8 cellular contexts compared by ENCODE assay signal in genomic region chr20:58851969-58852458, GRCh38. TPM values are rescaled to one million over a fixed set of nuclear protein-coding genes. Genes with fewer than 3 reads are reported as not detected.
DNase-seq lines count a peak whose midpoint lies in the region; ATAC-seq and TF ChIP-seq lines count a peak whose summit lies in the region.

No MANE protein-coding gene starts in this region.

- H3K36me3 Mint-ChIP-seq in MCF 10A (ENCODE audit: insufficient read depth, unreplicated experiment) (no peaks in the 10 kb centered on the region), mesothelial cell of epicardium (no peaks in the 10 kb centered on the region)

- TF ChIP-seq POLR2A in upper lobe of left lung (IDR thresholded peaks at IDR 0.05) = no peak

- BruUV-seq in MCF 10A (replicated peaks; lab: Mats Ljungman, UMichigan) = no TSS peak

- H3K36me3 ChIP-seq in heart right ventricle (no peaks in the 10 kb centered on the region), upper lobe of left lung (no peaks in the 10 kb centered on the region)

- H3K27ac ChIP-seq in heart right ventricle (no peak overlapping the region), upper lobe of left lung (no peak overlapping the region)

- no peak overlapping the region for H3K27ac Mint-ChIP-seq in MCF 10A (ENCODE audit: low read depth, unreplicated experiment)
- H3K27ac Mint-ChIP-seq in mesothelial cell of epicardium = no peak overlapping the region

- no peaks in the 10 kb centered on the region for H3K9me3 ChIP-seq in heart right ventricle
- no peaks in the 10 kb centered on the region for H3K9me3 ChIP-seq in upper lobe of left lung

- intact Hi-C loops in heart right ventricle (cut with DNase I) (loop anchor here in 4 of 10 donors (5.0 to 10.0 kb wide), 5 partner anchors 197 to 617 kb away; partner anchors contain the start of gene STX16 (in 2 of the 4)), Right ventricle myocardium superior (cut with DNase I) (no loop called here), MCF 10A (cut with micrococcal nuclease) (loop anchor here (1.0 to 5.0 kb wide), 2 partner anchors 200 to 615 kb away; partner anchors contain the start of gene STX16)

- TF ChIP-seq CTCF in heart right ventricle (IDR thresholded peaks at IDR 0.05) = no peak
- TF ChIP-seq CTCF in MCF 10A (IDR thresholded peaks at IDR 0.05; ENCODE audit: unreplicated experiment) = no peak
- no peak for TF ChIP-seq CTCF in mesothelial cell of epicardium (IDR thresholded peaks at IDR 0.05; ENCODE audit: unreplicated experiment)
- TF ChIP-seq CTCF in upper lobe of left lung (IDR thresholded peaks at IDR 0.05) = no peak

- CTCF ChIA-PET in MCF 10A (lab: Yijun Ruan, JAX) = interaction anchor here (0.5 to 3.2 kb wide), 21 partner anchors 8 to 1211 kb away, joined by 3 to 21 read pairs (median 4); partner anchors contain the start of gene STX16

- WGBS in heart right ventricle, 2 donors = 35 to 39% methylated on average over 23 of the region's 23 CpGs
- WGBS in upper lobe of left lung, 2 donors = 39 to 51% methylated on average over 22 to 23 of the region's 23 CpGs

- ATAC-seq in heart right ventricle (no peak), Right ventricle myocardium superior (ENCODE audit: poor library complexity) (no peak), upper lobe of left lung (ENCODE audit: low FRiP score in 2 of 2) (no peak)

- peaks cover 4 to 89% (median 69%) of the 10 kb centered on the region in 7 donors for H3K27me3 ChIP-seq in heart right ventricle
- H3K27me3 ChIP-seq in upper lobe of left lung = peaks cover 0 to 44% (median 16%) of the 10 kb centered on the region in 4 donors

- no peak for DNase-seq in heart right ventricle
- no peak for DNase-seq in Right ventricle myocardium superior
- no peak for DNase-seq in MCF 10A (ENCODE audit: unreplicated experiment)
- no peak for DNase-seq in mesothelial cell of epicardium (ENCODE audit: low spot score in 2 of 2, unreplicated experiment in 2 of 2)
- DNase-seq in upper lobe of left lung = no peak
- DNase-seq in NCI-H187 treated with DMSO at 0.1 percent for 48 hours (lab: John Stamatoyannopoulos, UW) = no peak
- DNase-seq in stimulated activated CD4-positive, alpha-beta T cell treated with anti-CD3 and anti-CD28 coated beads, Interleukin-15, amount 100 ng/mL, for 24 hours = no peak
- DNase-seq in NCI-H748 treated with DMSO at 0.1 percent for 48 hours (lab: John Stamatoyannopoulos, UW) = no peak

- H3K4me1 Mint-ChIP-seq in MCF 10A (ENCODE audit: insufficient read depth, unreplicated experiment) = peaks cover 21% of the 10 kb centered on the region
- peaks cover 39% of the 10 kb centered on the region for H3K4me1 Mint-ChIP-seq in mesothelial cell of epicardium

- H3K4me3 Mint-ChIP-seq in MCF 10A (ENCODE audit: unreplicated experiment) (peak overlapping the region; percentile 88), mesothelial cell of epicardium (peak overlapping the region; percentile 83)

- H3K9me3 Mint-ChIP-seq in MCF 10A (ENCODE audit: unreplicated experiment) (no peaks in the 10 kb centered on the region), mesothelial cell of epicardium (no peaks in the 10 kb centered on the region)

- H3K4me1 ChIP-seq in heart right ventricle (peaks cover 0 to 35% (median 19%) of the 10 kb centered on the region in 9 donors), upper lobe of left lung (peaks cover 11 to 35% (median 20%) of the 10 kb centered on the region in 4 donors)

- H3K4me3 ChIP-seq in heart right ventricle (peak overlapping the region; percentile 10 to 64 (median 54)), upper lobe of left lung (peak overlapping the region in 3 of 4 donors; percentile 43 to 51 (median 50))

- H3K27me3 Mint-ChIP-seq in MCF 10A (ENCODE audit: insufficient read depth, unreplicated experiment) = peaks cover 42% of the 10 kb centered on the region
- peaks cover 86% of the 10 kb centered on the region for H3K27me3 Mint-ChIP-seq in mesothelial cell of epicardium (ENCODE audit: low read depth)

- POLR2A ChIA-PET in MCF 10A (lab: Yijun Ruan, JAX) = interaction anchor here (0.5 to 1.5 kb wide), 6 partner anchors 56 to 632 kb away, joined by 3 to 6 read pairs (median 3); partner anchors contain the start of gene STX16

- TF ChIP-seq EP300 in upper lobe of left lung (IDR thresholded peaks at IDR 0.05) = no peak

RNA-seq across cellular contexts. Expression of gene GNAS, which starts 0.5 kb away (rescaled TPM):
- total RNA-seq in heart right ventricle (1,000 to 10,000 TPM; 1,348 to 2,208 (median 1,783) TPM), Right ventricle myocardium superior (1,453 TPM), MCF 10A (2022) (629 and 715 TPM in 2 replicates), mesothelial cell of epicardium (1,218 to 1,240 TPM (median 1,226 TPM) in 3 replicates), upper lobe of left lung (100 to 1,000 TPM; 520 to 910 (median 811) TPM)
- 1,000 to 10,000 TPM; 1,614 to 5,181 TPM for polyA plus RNA-seq in heart right ventricle

RNA-seq across cellular contexts. Expression of gene GNAS-AS1, which starts 1.3 kb away (rescaled TPM):
- 1 to 10 TPM in 1 of 10 donors, under 1 TPM in 9; 0.15 to 1.5 (median 0.41) TPM for total RNA-seq in heart right ventricle
- 1 to 10 TPM in 1 of 2 donors, under 1 TPM in 1; 0.06 to 1.1 TPM for polyA plus RNA-seq in heart right ventricle
- 0.13 TPM for total RNA-seq in Right ventricle myocardium superior
- total RNA-seq in MCF 10A (2022) = 1.6 and 2.2 TPM in 2 replicates
- 5.8 to 6.3 TPM (median 5.9 TPM) in 3 replicates for total RNA-seq in mesothelial cell of epicardium
- 1 to 10 TPM in 1 of 6 donors, under 1 TPM in 4, not detected in 1; 0.30 to 2.1 (median 0.54) TPM for total RNA-seq in upper lobe of left lung
